ENCODE assay signal across 26 cellular contexts in genomic region chr12:113515082-113515856, GRCh38. TPM values are rescaled to one million over a fixed set of nuclear protein-coding genes. Genes with fewer than 3 reads are reported as not detected.
A peak's percentile ranks its signal among the peaks of the same experiment; 100 is the strongest.
DNase-seq lines count a peak whose midpoint lies in the region; TF ChIP-seq lines count a peak whose summit lies in the region.
"Had no signal": no experiment of that assay in that cellular context is flagged by ENCODE, and none has a peak within 500 bp of the region (broad histone marks: within the 10 kb centered on the region; RNA-seq: fewer than 3 reads in every experiment).

No MANE protein-coding gene starts in this region.

- no CpG with 5 or more reads among the region's 31 CpGs for WGBS in H9 (ENCODE audit: extremely low coverage, insufficient read length, low lambda C conversion rate)
- 4 to 6% methylated on average over 16 to 25 of the region's 31 CpGs for WGBS in endodermal cell (ENCODE audit: insufficient coverage in 1 of 2, insufficient read length in 1 of 2), 2 experiments
- no CpG with 5 or more reads among the region's 31 CpGs for WGBS in trophoblast cell (ENCODE audit: extremely low coverage, insufficient coverage, insufficient read length)

- no peaks in the 10 kb centered on the region for H3K4me1 ChIP-seq in H9 (ENCODE audit: insufficient read depth, low read length)
- H3K4me1 ChIP-seq in endodermal cell (ENCODE audit: control insufficient read depth, insufficient read depth, low read length), result no peaks in the 10 kb centered on the region
- peaks cover 0 to 2% of the 10 kb centered on the region in 2 experiments for H3K4me1 ChIP-seq in trophoblast cell (ENCODE audit: control insufficient read depth in 1 of 2, insufficient read depth in 2 of 2, low read length in 2 of 2)
- H3K4me1 ChIP-seq: colonic mucosa had no signal

- no peak overlapping the region for H4K8ac ChIP-seq in H9 (replicated peaks; ENCODE audit: insufficient read length, low read depth, low read length)
- no peak overlapping the region for H4K8ac ChIP-seq in trophoblast cell (ENCODE audit: low read depth, low read length)

- peak overlapping the region; percentile 21 for H3K18ac ChIP-seq in H9 (ENCODE audit: insufficient read length, low read depth, low read length)
- no peak overlapping the region for H3K18ac ChIP-seq in trophoblast cell (ENCODE audit: low read length)

- no peak overlapping the region for H3K9ac ChIP-seq in H9 (ENCODE audit: extremely low read depth, insufficient read length, low read length)
- H3K9ac ChIP-seq in endodermal cell (ENCODE audit: extremely low read depth, low read length, poor library complexity, severe bottlenecking), result no peak overlapping the region
- H3K9ac ChIP-seq in neural cell (ENCODE audit: low read length), result no peak overlapping the region
- H3K9ac ChIP-seq in trophoblast cell (ENCODE audit: low read length), result no peak overlapping the region

- no peak for TF ChIP-seq RAD21 in neural cell (conservative IDR thresholded peaks at IDR 0.05)

- H3K27ac ChIP-seq in H9 (ENCODE audit: insufficient read length, low read depth, low read length) (no peak overlapping the region), endodermal cell (ENCODE audit: low read depth, low read length) (no peak overlapping the region), neural cell (ENCODE audit: low read length) (no peak overlapping the region), trophoblast cell (ENCODE audit: low read depth, low read length) (no peak overlapping the region)
- H3K27ac ChIP-seq: colonic mucosa, gastroesophageal sphincter, PC-9, stomach, tibial nerve had no signal

- H3K14ac ChIP-seq in H9 (ENCODE audit: insufficient read depth, low read length) (no peak overlapping the region), trophoblast cell (ENCODE audit: low read length) (no peak overlapping the region)

- H2BK20ac ChIP-seq in H9 (ENCODE audit: low read depth, low read length, poor library complexity, severe bottlenecking), result no peak overlapping the region

- H3K27me3 Mint-ChIP-seq in H9 (ENCODE audit: low read depth) (peaks cover 74% of the 10 kb centered on the region), endodermal cell (ENCODE audit: insufficient read depth) (peaks cover 94% of the 10 kb centered on the region), glutamatergic neuron (ENCODE audit: unreplicated experiment) (peaks cover 27% of the 10 kb centered on the region)

- H3F3A ChIP-seq in neural cell (ENCODE audit: insufficient read depth, low read length, poor library complexity, severe bottlenecking), result no peaks in the 10 kb centered on the region

- H3K27me3 ChIP-seq in H9 (ENCODE audit: insufficient read depth, low read length) (peaks cover 10% of the 10 kb centered on the region; the same call in 1 of the 2 replicates), endodermal cell (ENCODE audit: control insufficient read depth, insufficient read depth, low read length, poor library complexity, severe bottlenecking) (peaks cover 81% of the 10 kb centered on the region), neural cell (ENCODE audit: insufficient read depth, low read depth, low read length) (peaks cover 49% of the 10 kb centered on the region), trophoblast cell (ENCODE audit: insufficient read depth, low read length) (peaks cover 19% of the 10 kb centered on the region)

- no peak overlapping the region for H3K56ac ChIP-seq in H9 (ENCODE audit: insufficient read length, low read depth, low read length)

- H2BK15ac ChIP-seq in H9 (ENCODE audit: low read depth, low read length), result no peak overlapping the region

- H4K20me1 ChIP-seq in H9 (ENCODE audit: control insufficient read depth, insufficient read depth, insufficient read length), result no peaks in the 10 kb centered on the region
- H4K20me1 ChIP-seq in neural cell (ENCODE audit: insufficient read depth), result no peaks in the 10 kb centered on the region

- H3K36me3 Mint-ChIP-seq in H9 (ENCODE audit: insufficient read depth in 1 of 3, low read depth in 3 of 3), result peaks cover 0 to 20% (median 0%) of the 10 kb centered on the region in 3 experiments; a peak in 3 of 7 replicates
- H3K36me3 Mint-ChIP-seq in endodermal cell (ENCODE audit: low read depth), result no peaks in the 10 kb centered on the region
- peaks cover 7% of the 10 kb centered on the region for H3K36me3 Mint-ChIP-seq in glutamatergic neuron (ENCODE audit: unreplicated experiment)
- H3K36me3 Mint-ChIP-seq: CD4-positive, CD25-positive, alpha-beta regulatory T cell had no signal

- TF ChIP-seq EP300 in neural cell (conservative IDR thresholded peaks at IDR 0.05; ENCODE audit: poor library complexity, severe bottlenecking), result no peak

- H3K9me3 Mint-ChIP-seq in H9 (peaks cover 12 to 18% of the 10 kb centered on the region in 2 experiments), endodermal cell (peaks cover 5% of the 10 kb centered on the region), glutamatergic neuron (ENCODE audit: unreplicated experiment) (peaks cover 2% of the 10 kb centered on the region)
- H3K9me3 Mint-ChIP-seq: activated T-cell treated with anti-CD3 and anti-CD28 coated beads, Interleukin-2, amount 50 U/mL, for 4 hours had no signal

- no peak for TF ChIP-seq CTCF in H9 (conservative IDR thresholded peaks at IDR 0.05)
- no peak for TF ChIP-seq CTCF in endodermal cell (conservative IDR thresholded peaks at IDR 0.05)
- TF ChIP-seq CTCF in neural cell (IDR thresholded peaks at IDR 0.05; ENCODE audit: poor library complexity, severe bottlenecking), result no peak
- no peak for TF ChIP-seq CTCF in glutamatergic neuron (IDR thresholded peaks at IDR 0.05; ENCODE audit: partially characterized antibody, unreplicated experiment)

- peaks cover 3% of the 10 kb centered on the region for H3K23me2 ChIP-seq in H9 (ENCODE audit: insufficient read length, low read depth, low read length, poor library complexity, severe bottlenecking)

- H2AK5ac ChIP-seq in H9 (ENCODE audit: insufficient read length, low read length), result no peak overlapping the region
- H2AK5ac ChIP-seq in trophoblast cell (ENCODE audit: low read length), result no peak overlapping the region

- H3K4me3 ChIP-seq in endodermal cell (ENCODE audit: low read length) (peak overlapping the region; percentile 47), neural cell (ENCODE audit: low read length) (peak overlapping the region; percentile 23), trophoblast cell (ENCODE audit: low read depth, low read length) (no peak overlapping the region)
- H3K4me3 ChIP-seq: colonic mucosa, gastroesophageal sphincter, PC-9, stomach, tibial nerve had no signal

- H4K12ac ChIP-seq in trophoblast cell (ENCODE audit: low read depth, low read length), result no peak overlapping the region

- no peak overlapping the region for H4K5ac ChIP-seq in H9 (ENCODE audit: insufficient read length, low read depth, low read length)

- H3K4me2 ChIP-seq in H9 (ENCODE audit: insufficient read depth, insufficient read length, low read length) (peak overlapping the region; percentile 58), neural cell (ENCODE audit: low read length) (no peak overlapping the region), trophoblast cell (ENCODE audit: low read length) (no peak overlapping the region)
- H3K4me2 ChIP-seq: PC-9 had no signal

- H3K27ac Mint-ChIP-seq in H9, result peak overlapping the region in 2 of 3 experiments; percentile 53 to 94; a peak in 3 of 7 replicates
- no peak overlapping the region for H3K27ac Mint-ChIP-seq in endodermal cell
- no peak overlapping the region for H3K27ac Mint-ChIP-seq in glutamatergic neuron (ENCODE audit: unreplicated experiment)
- H3K27ac Mint-ChIP-seq: CD4-positive, CD25-positive, alpha-beta regulatory T cell had no signal

- H3T11ph ChIP-seq in H9 (ENCODE audit: low read length), result no peak overlapping the region

- no peak overlapping the region for H4K91ac ChIP-seq in H9 (ENCODE audit: insufficient read length, low read depth, low read length)
- H4K91ac ChIP-seq in trophoblast cell (ENCODE audit: low read depth, low read length), result no peak overlapping the region

- H2BK5ac ChIP-seq in H9 (ENCODE audit: insufficient read length, low read length), result no peak overlapping the region
- no peak overlapping the region for H2BK5ac ChIP-seq in trophoblast cell (ENCODE audit: low read depth, low read length, poor library complexity)

- H2AFZ ChIP-seq in H9 (ENCODE audit: low read length) (no peak overlapping the region), neural cell (ENCODE audit: low read depth, low read length) (no peak overlapping the region), trophoblast cell (ENCODE audit: insufficient read depth, low read length, poor library complexity) (no peak overlapping the region)
- H2AFZ ChIP-seq: PC-9 had no signal

- no peak overlapping the region for H3K4ac ChIP-seq in H9 (ENCODE audit: low read depth, low read length)
- H3K4ac ChIP-seq in trophoblast cell (ENCODE audit: low read depth, low read length), result no peak overlapping the region

- H3K79me1 ChIP-seq in H9 (ENCODE audit: insufficient read depth, low read depth, low read length, poor library complexity, severe bottlenecking) (no peaks in the 10 kb centered on the region), trophoblast cell (ENCODE audit: low read length) (no peaks in the 10 kb centered on the region)

- H2BK120ac ChIP-seq in H9 (ENCODE audit: low read depth, low read length, poor library complexity, severe bottlenecking), result no peak overlapping the region
- H2BK120ac ChIP-seq in trophoblast cell (ENCODE audit: insufficient read depth, low read length, poor library complexity), result no peak overlapping the region

- H3K4me1 Mint-ChIP-seq in H9 (peaks cover 40 to 56% of the 10 kb centered on the region in 2 experiments), endodermal cell (peaks cover 11% of the 10 kb centered on the region), glutamatergic neuron (ENCODE audit: low read depth, unreplicated experiment) (peaks cover 5% of the 10 kb centered on the region)

- H3K36me3 ChIP-seq in endodermal cell (ENCODE audit: control insufficient read depth, insufficient read depth, low read length) (no peaks in the 10 kb centered on the region), neural cell (ENCODE audit: insufficient read depth, low read length) (no peaks in the 10 kb centered on the region), trophoblast cell (ENCODE audit: control insufficient read depth in 1 of 2, insufficient read depth in 2 of 2, low read length in 2 of 2) (no peaks in the 10 kb centered on the region)
- H3K36me3 ChIP-seq: colonic mucosa, gastroesophageal sphincter, stomach, tibial nerve had no signal

- H3K79me2 ChIP-seq in H9 (ENCODE audit: insufficient read depth, low read length), result no peaks in the 10 kb centered on the region
- no peaks in the 10 kb centered on the region for H3K79me2 ChIP-seq in neural cell (replicated peaks; ENCODE audit: insufficient read depth, low read length)
- no peaks in the 10 kb centered on the region for H3K79me2 ChIP-seq in trophoblast cell (ENCODE audit: control insufficient read depth, insufficient read depth, low read length, poor library complexity)

- DNase-seq in H9 (peak; percentile 69), NCI-H2227 treated with DMSO at 0.1 percent for 48 hours (lab: John Stamatoyannopoulos, UW) (peak; percentile 86), endodermal cell (peak; percentile 81), ureter (ENCODE audit: low spot score) (no peak), kidney glomerular epithelial cell (lab: John Stamatoyannopoulos, UW) (no peak), glutamatergic neuron (no peak), trophoblast cell (no peak)
- DNase-seq: activated T-cell treated with anti-CD3 and anti-CD28 coated beads, Interleukin-2, amount 50 U/mL, for 4 hours; CD4-positive, CD25-positive, alpha-beta regulatory T cell; colonic mucosa; DMS 273 treated with DMSO at 0.1 percent for 48 hours; GOT3; KBM-7; left cardiac atrium; NCI-H774; nucleus accumbens; PC-9; SIG-M5; stimulated activated CD8-positive, alpha-beta memory T cell treated with anti-CD3 and anti-CD28 coated beads, Interleukin-4, amount 100 ng/mL, for 48 hours; stomach had no signal

- H3K9me2 ChIP-seq in neural cell (ENCODE audit: insufficient read depth, low read length), result no peaks in the 10 kb centered on the region

- H3K4me3 Mint-ChIP-seq in H9 (peak overlapping the region; percentile 46 to 83), endodermal cell (peak overlapping the region; percentile 35), glutamatergic neuron (ENCODE audit: unreplicated experiment) (no peak overlapping the region)
- H3K4me3 Mint-ChIP-seq: activated T-cell treated with anti-CD3 and anti-CD28 coated beads, Interleukin-2, amount 50 U/mL, for 4 hours; CD4-positive, CD25-positive, alpha-beta regulatory T cell had no signal

- H3K9me3 ChIP-seq in H9 (ENCODE audit: control insufficient read depth, low read depth, low read length) (no peaks in the 10 kb centered on the region), endodermal cell (ENCODE audit: control insufficient read depth, low read length) (no peaks in the 10 kb centered on the region), neural cell (ENCODE audit: low read length) (peaks cover 5% of the 10 kb centered on the region), trophoblast cell (ENCODE audit: insufficient read depth, low read depth, low read length) (peaks cover 6% of the 10 kb centered on the region)
- H3K9me3 ChIP-seq: colonic mucosa had no signal

- H2BK12ac ChIP-seq in H9 (ENCODE audit: insufficient read length, low read depth, low read length) (no peak overlapping the region), trophoblast cell (ENCODE audit: low read length) (no peak overlapping the region)

- no peak overlapping the region for H3K23ac ChIP-seq in H9 (ENCODE audit: insufficient read length, low read depth, low read length)
- no peak overlapping the region for H3K23ac ChIP-seq in trophoblast cell (ENCODE audit: low read length)

RNA-seq across cellular contexts. Expression of gene LHX5, which starts 43.6 kb away (rescaled TPM):
- 1.9 and 2.1 TPM in 2 replicates for total RNA-seq in H9 (2021)
- total RNA-seq in endodermal cell, result under 1 TPM in 1 of 2 donors, not detected in 1; 0.18 TPM
- 8.2 TPM for polyA plus RNA-seq in endodermal cell (2013, experiment 1 of 2)
- polyA plus RNA-seq in endodermal cell (2013, experiment 2 of 2), result 7.5 TPM
- polyA plus RNA-seq in neural cell, result 2.0 and 3.8 TPM in 2 replicates
- polyA minus RNA-seq in neural cell, result 4.1 and 5.6 TPM in 2 replicates
- total RNA-seq in ureter, result not detected
- total RNA-seq in glutamatergic neuron (ENCODE audit: unreplicated experiment), result 3.1 TPM
- 0.12 and 0.19 TPM in 2 replicates for polyA plus RNA-seq in trophoblast cell (2013)
- total RNA-seq: activated CD8-positive, alpha-beta memory T cell treated with anti-CD3 and anti-CD28 coated beads for 36 hours; activated T-cell treated with anti-CD3 and anti-CD28 coated beads, Interleukin-2, amount 50 U/mL, for 4 hours; CD4-positive, CD25-positive, alpha-beta regulatory T cell; colonic mucosa; G401; gastroesophageal sphincter; left cardiac atrium; pulmonary artery endothelial cell; tibial nerve had no signal
- polyA plus RNA-seq: CD4-positive, CD25-positive, alpha-beta regulatory T cell had no signal

Comparison
In these comparisons a context has a peak if more than half of its experiments do, and no peak if none do; other contexts are left out.
1. DNase-seq: peak in H9 (single experiment), NCI-H2227 treated with DMSO at 0.1 percent for 48 hours (single experiment) and endodermal cell (single experiment); none in ureter (single experiment), kidney glomerular epithelial cell (single experiment), glutamatergic neuron (single experiment) and trophoblast cell (0 of 2).
2. H3K27ac Mint-ChIP-seq: peak in H9 (2 of 3); none in endodermal cell (single experiment) and glutamatergic neuron (single experiment).